ENCODE assay signal across 25 cellular contexts in the genomic region with DNA sequence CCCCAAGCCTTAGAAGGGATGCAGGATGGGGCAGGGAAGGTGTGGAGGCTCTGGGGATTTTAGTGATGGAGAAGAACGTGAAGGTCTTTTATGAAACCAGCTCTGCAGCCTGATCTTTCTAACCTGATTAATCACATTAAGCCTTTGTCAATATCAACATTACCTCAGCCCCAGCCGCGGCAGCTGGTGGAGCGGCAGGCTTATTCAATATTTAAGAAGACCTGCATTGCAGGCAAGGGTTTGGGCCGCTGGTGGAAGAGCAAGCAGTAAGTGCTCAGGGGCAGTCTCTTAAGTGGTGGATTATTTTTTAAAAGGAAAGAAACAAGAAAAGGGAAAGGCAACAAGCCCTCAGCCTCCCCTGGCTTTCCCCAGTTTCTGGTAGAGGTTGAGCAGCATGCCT. TPM values are rescaled to one million over a fixed set of nuclear protein-coding genes. Genes with fewer than 3 reads are reported as not detected.
DNase-seq lines count a peak whose midpoint lies in the region; ATAC-seq and TF ChIP-seq lines count a peak whose summit lies in the region.
"Had no signal": no experiment of that assay in that cellular context is flagged by ENCODE, and none has a peak within 500 bp of the region (broad histone marks: within the 10 kb centered on the region; RNA-seq: fewer than 3 reads in every experiment).

No MANE protein-coding gene starts in this region.

- H3K36me3 ChIP-seq in lower lobe of right lung, result no peaks in the 10 kb centered on the region
- H3K36me3 ChIP-seq: BLaER1, SJCRH30 had no signal

- no peak for ATAC-seq in GM18502 (IDR thresholded peaks at IDR 0.05; ENCODE audit: poor library complexity, unreplicated experiment)
- no peak for ATAC-seq in lower lobe of right lung
- ATAC-seq: Right ventricle myocardium inferior had no signal

- no peak for TF ChIP-seq CTCF in lower lobe of right lung (IDR thresholded peaks at IDR 0.05)

- DNase-seq in NCI-H345 (lab: John Stamatoyannopoulos, UW) (peak; percentile 7), NCI-H345 treated with DMSO at 0.1 percent for 48 hours (lab: John Stamatoyannopoulos, UW; ENCODE audit: unreplicated experiment) (no peak), NCI-H1694 (lab: John Stamatoyannopoulos, UW) (peak; percentile 48), NCI-H774 (lab: John Stamatoyannopoulos, UW) (peak; percentile 71), lower lobe of right lung (no peak)
- no peak for DNase-seq in stimulated activated CD4-positive, alpha-beta T cell treated with anti-CD3 and anti-CD28 coated beads, Interleukin-1b, Interleukin-23, amount 100 ng/mL, for 48 hours
- DNase-seq: 8988T; CD4-positive, CD25-positive, alpha-beta regulatory T cell; DMS153; HCEC 1CT; NCI-H1048; NCI-H1436; NCI-H2029 treated with DMSO at 0.1 percent for 48 hours; NCI-H226; NCI-H524 treated with DMSO at 0.1 percent for 48 hours; PC-9; SJCRH30; T-helper 2 cell had no signal

- no peaks in the 10 kb centered on the region for H3K4me1 ChIP-seq in lower lobe of right lung
- H3K4me1 ChIP-seq: SJCRH30 had no signal

- no peak overlapping the region for H3K27ac ChIP-seq in lower lobe of right lung
- H3K27ac ChIP-seq: BLaER1, HL-60, KMS-11, PC-9, SJCRH30 had no signal

- no peak overlapping the region for H3K4me3 ChIP-seq in lower lobe of right lung
- H3K4me3 ChIP-seq: BLaER1, PC-9, SJCRH30 had no signal

- H3K9me3 ChIP-seq in lower lobe of right lung, result no peaks in the 10 kb centered on the region
- H3K9me3 ChIP-seq: BLaER1, SJCRH30 had no signal

- H3K27me3 ChIP-seq in lower lobe of right lung (ENCODE audit: low read depth), result peaks cover 22% of the 10 kb centered on the region
- H3K27me3 ChIP-seq: BLaER1, SJCRH30 had no signal

- intact Hi-C loops in lower lobe of right lung (cut with DNase I), result no loop called here

RNA-seq across cellular contexts. Expression of a gene that starts 16.6 kb away (rescaled TPM):
- total RNA-seq in lower lobe of right lung, result 1.2 TPM
- total RNA-seq: CD4-positive, CD25-positive, alpha-beta regulatory T cell; H1; PC-9; RPMI7951; SJCRH30 had no signal

Comparison
In these comparisons a context has a peak if more than half of its experiments do, and no peak if none do; other contexts are left out.
1. DNase-seq: peak in NCI-H345 (single experiment), NCI-H1694 (single experiment) and NCI-H774 (single experiment); none in NCI-H345 treated with DMSO at 0.1 percent for 48 hours (single experiment), stimulated activated CD4-positive, alpha-beta T cell treated with anti-CD3 and anti-CD28 coated beads, Interleukin-1b, Interleukin-23, amount 100 ng/mL, for 48 hours (single experiment) and lower lobe of right lung (single experiment).